In the genomic region with DNA sequence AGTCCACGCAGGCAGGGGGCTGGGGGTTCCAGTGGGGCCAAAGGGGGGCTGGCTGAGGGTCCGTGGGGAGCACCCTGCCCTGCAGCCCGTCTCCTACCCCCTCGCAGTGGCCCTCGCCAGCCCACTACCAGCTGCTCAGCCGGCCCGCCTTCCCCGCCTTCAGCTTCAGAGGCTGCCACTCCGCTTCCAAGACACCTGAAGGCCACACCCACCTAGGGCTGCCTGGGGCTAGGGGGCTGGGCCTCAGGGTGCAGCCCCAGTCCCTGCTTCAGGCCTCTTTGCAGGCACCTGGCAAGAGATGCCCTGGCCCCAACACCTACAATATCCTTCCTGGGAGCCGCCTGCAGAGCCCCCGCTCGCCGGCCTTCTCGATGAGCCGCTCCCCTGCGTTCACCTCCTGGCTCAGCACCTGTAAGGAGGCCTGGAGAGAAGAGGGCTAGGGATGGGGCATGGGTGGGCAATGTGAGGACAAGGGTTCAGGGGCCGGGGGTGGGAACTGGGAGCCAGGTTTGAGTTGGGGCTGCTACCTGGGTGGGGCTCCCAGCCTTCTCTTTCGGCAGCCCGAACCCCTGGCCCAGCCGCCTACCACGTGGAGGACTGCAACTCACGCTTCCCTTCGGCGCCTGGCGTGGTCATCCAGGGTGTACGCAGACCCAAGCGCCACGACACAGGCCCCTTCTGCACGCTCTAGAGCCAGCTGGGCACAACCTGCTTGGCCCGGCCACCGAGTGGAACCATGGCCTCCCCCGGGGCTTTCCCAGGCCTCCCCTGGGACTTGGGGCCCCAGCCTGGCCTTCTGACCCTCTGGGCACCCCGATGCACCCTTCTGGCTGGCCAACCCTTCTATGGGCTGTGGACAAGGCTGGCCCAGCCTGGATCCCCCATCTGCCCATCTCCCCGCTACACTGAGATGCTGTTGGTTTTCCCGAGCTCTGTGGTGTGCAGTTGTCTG, we compare ENCODE assay signal across 12 cellular contexts. TPM values are rescaled to one million over a fixed set of nuclear protein-coding genes. Genes with fewer than 3 reads are reported as not detected.
DNase-seq lines count a peak whose midpoint lies in the region; ATAC-seq and TF ChIP-seq lines count a peak whose summit lies in the region.
"Had no signal": no experiment of that assay in that cellular context is flagged by ENCODE, and none has a peak within 500 bp of the region (broad histone marks: within the 10 kb centered on the region; RNA-seq: fewer than 3 reads in every experiment).

No MANE protein-coding gene starts in this region.

- DNase-seq in NCI-H748 (lab: John Stamatoyannopoulos, UW; ENCODE audit: unreplicated experiment) (peak; percentile 46), NCI-H748 treated with DMSO at 0.1 percent for 48 hours (lab: John Stamatoyannopoulos, UW) (no peak), OCI-LY7 (ENCODE audit: low spot score) (peak; percentile 76), osteoblast (ENCODE audit: insufficient read length, low spot score, missing footprints) (peak; percentile 83), GM19238 (ENCODE audit: insufficient read length, low spot score) (no peak)
- DNase-seq: effector CD4-positive, alpha-beta T cell; stimulated activated CD4-positive, alpha-beta T cell treated with anti-CD3 and anti-CD28 coated beads, Interleukin-2, amount 100 ng/mL, for 48 hours; stimulated activated naive CD4-positive, alpha-beta T cell had no signal

- H3K9me3 ChIP-seq in OCI-LY7 (ENCODE audit: low read length) (no peaks in the 10 kb centered on the region), osteoblast (ENCODE audit: low read depth, low read length) (no peaks in the 10 kb centered on the region)
- H3K9me3 ChIP-seq: ascending aorta had no signal

- H3K27ac ChIP-seq in OCI-LY7 (ENCODE audit: low read depth, low read length, poor library complexity, severe bottlenecking) (peak overlapping the region; percentile 58), osteoblast (ENCODE audit: low read depth, low read length) (no peak overlapping the region)
- H3K27ac ChIP-seq: ascending aorta had no signal

- BruUV-seq in OCI-LY7 (replicated peaks; lab: Mats Ljungman, UMichigan), result no TSS peak

- H3K36me3 ChIP-seq in OCI-LY7 (ENCODE audit: insufficient read depth, low read length) (peaks cover 20% of the 10 kb centered on the region; the same call in 1 of the 2 replicates), osteoblast (ENCODE audit: insufficient read depth, low read length) (peaks cover 7% of the 10 kb centered on the region)

- H2AFZ ChIP-seq in OCI-LY7 (ENCODE audit: low read length) (no peak overlapping the region), osteoblast (ENCODE audit: low read length) (no peak overlapping the region)

- H3K4me3 ChIP-seq in OCI-LY7 (ENCODE audit: low read depth, low read length, poor library complexity, severe bottlenecking), result peak overlapping the region; percentile 98
- no peak overlapping the region for H3K4me3 ChIP-seq in osteoblast (ENCODE audit: insufficient read depth, low read length)
- H3K4me3 ChIP-seq: ascending aorta had no signal

- no peak for ATAC-seq in GM18502 (IDR thresholded peaks at IDR 0.05; ENCODE audit: poor library complexity, unreplicated experiment)

- POLR2A ChIA-PET in OCI-LY7 (lab: Charles Lee), result interaction anchor here (1.0 to 4.4 kb wide), 4 partner anchors 10 to 22 kb away, joined by 3 to 26 read pairs (median 8); a partner anchor contains a TSS

- H3K27me3 ChIP-seq in osteoblast (ENCODE audit: insufficient read depth, low read length), result peaks cover 5% of the 10 kb centered on the region
- H3K27me3 ChIP-seq: ascending aorta had no signal

- no peaks in the 10 kb centered on the region for H3K9me2 ChIP-seq in OCI-LY7 (ENCODE audit: insufficient read depth, low read length)

- intact Hi-C loops in OCI-LY7 (cut with micrococcal nuclease; ENCODE audit: unreplicated experiment), result no loop called here

- CTCF ChIA-PET in OCI-LY7 (lab: Charles Lee; ENCODE audit: unreplicated experiment), result interaction anchor here (0.6 kb wide), 1 partner anchor 90 kb away, joined by 8 read pairs; no protein-coding TSS in a partner anchor

- H4K20me1 ChIP-seq in OCI-LY7 (ENCODE audit: insufficient read depth, low read length) (peaks cover 5% of the 10 kb centered on the region; the same call in 1 of the 2 replicates), osteoblast (ENCODE audit: insufficient read depth, low read length) (peaks cover 14% of the 10 kb centered on the region)

- peaks cover 20% of the 10 kb centered on the region for H3K79me2 ChIP-seq in OCI-LY7 (ENCODE audit: insufficient read depth, low read depth, low read length)
- peaks cover 19% of the 10 kb centered on the region for H3K79me2 ChIP-seq in osteoblast (ENCODE audit: insufficient read depth, low read length)

- TF ChIP-seq CTCF in OCI-LY7 (conservative IDR thresholded peaks at IDR 0.05; ENCODE audit: low read length) (no peak), osteoblast (IDR thresholded peaks at IDR 0.05; ENCODE audit: extremely low read depth, low read depth, low read length) (no peak)

- H3K4me1 ChIP-seq in OCI-LY7 (ENCODE audit: insufficient read depth, low read length, poor library complexity, severe bottlenecking) (peaks cover 43% of the 10 kb centered on the region), osteoblast (ENCODE audit: insufficient read depth, low read length) (peaks cover 13% of the 10 kb centered on the region)

- H3K4me2 ChIP-seq in OCI-LY7 (ENCODE audit: low read length), result peak overlapping the region; percentile 94
- no peak overlapping the region for H3K4me2 ChIP-seq in osteoblast (ENCODE audit: insufficient read depth, low read length)

RNA-seq across cellular contexts. Expression of a gene that starts 1.7 kb away (rescaled TPM):
- 0.73 TPM in 1 of 2 replicates, not detected in the other for total RNA-seq in OCI-LY7 (2014; rRNA removed; shearing (Covaris generic))
- 1.7 and 2.7 TPM in 2 replicates for total RNA-seq in OCI-LY7 (2022)
- 0.36 TPM in 1 of 2 replicates, not detected in the other for total RNA-seq in osteoblast
- total RNA-seq: ascending aorta, frontal cortex, mucosa of gallbladder had no signal

RNA-seq across cellular contexts. Expression of a gene that starts 2.3 kb away (rescaled TPM):
- total RNA-seq in OCI-LY7 (2014; rRNA removed; shearing (Covaris generic)), result 59.5 and 62.6 TPM in 2 replicates
- total RNA-seq in OCI-LY7 (2022) (74.8 and 76.1 TPM in 2 replicates), osteoblast (46.0 and 47.4 TPM in 2 replicates)

RNA-seq across cellular contexts. Expression of a gene that starts 11.7 kb away (rescaled TPM):
- 376 and 417 TPM in 2 replicates for total RNA-seq in OCI-LY7 (2014; rRNA removed; shearing (Covaris generic))
- total RNA-seq in OCI-LY7 (2022), result 402 and 443 TPM in 2 replicates
- total RNA-seq in osteoblast, result 67.7 and 74.0 TPM in 2 replicates

RNA-seq across cellular contexts. Expression of a gene that starts 22.1 kb away (rescaled TPM):
- 0.15 TPM in 1 of 2 replicates, not detected in the other for total RNA-seq in OCI-LY7 (2014; rRNA removed; shearing (Covaris generic))
- not detected in 2 replicates for total RNA-seq in OCI-LY7 (2022)
- not detected in 2 replicates for total RNA-seq in osteoblast
- total RNA-seq: ascending aorta, frontal cortex had no signal

RNA-seq across cellular contexts. Expression of a gene that starts 24.7 kb away (rescaled TPM):
- total RNA-seq in OCI-LY7 (2014; rRNA removed; shearing (Covaris generic)), result 11.6 and 11.7 TPM in 2 replicates
- 19.7 and 22.3 TPM in 2 replicates for total RNA-seq in OCI-LY7 (2022)
- total RNA-seq in osteoblast, result 0.29 and 2.5 TPM in 2 replicates

Comparison
In these comparisons a context has a peak if more than half of its experiments do, and no peak if none do; other contexts are left out.
1. DNase-seq: peak in NCI-H748 (single experiment), OCI-LY7 (single experiment) and osteoblast (single experiment); none in NCI-H748 treated with DMSO at 0.1 percent for 48 hours (single experiment) and GM19238 (single experiment).